8 cellular contexts compared by ENCODE assay signal in the genomic region with DNA sequence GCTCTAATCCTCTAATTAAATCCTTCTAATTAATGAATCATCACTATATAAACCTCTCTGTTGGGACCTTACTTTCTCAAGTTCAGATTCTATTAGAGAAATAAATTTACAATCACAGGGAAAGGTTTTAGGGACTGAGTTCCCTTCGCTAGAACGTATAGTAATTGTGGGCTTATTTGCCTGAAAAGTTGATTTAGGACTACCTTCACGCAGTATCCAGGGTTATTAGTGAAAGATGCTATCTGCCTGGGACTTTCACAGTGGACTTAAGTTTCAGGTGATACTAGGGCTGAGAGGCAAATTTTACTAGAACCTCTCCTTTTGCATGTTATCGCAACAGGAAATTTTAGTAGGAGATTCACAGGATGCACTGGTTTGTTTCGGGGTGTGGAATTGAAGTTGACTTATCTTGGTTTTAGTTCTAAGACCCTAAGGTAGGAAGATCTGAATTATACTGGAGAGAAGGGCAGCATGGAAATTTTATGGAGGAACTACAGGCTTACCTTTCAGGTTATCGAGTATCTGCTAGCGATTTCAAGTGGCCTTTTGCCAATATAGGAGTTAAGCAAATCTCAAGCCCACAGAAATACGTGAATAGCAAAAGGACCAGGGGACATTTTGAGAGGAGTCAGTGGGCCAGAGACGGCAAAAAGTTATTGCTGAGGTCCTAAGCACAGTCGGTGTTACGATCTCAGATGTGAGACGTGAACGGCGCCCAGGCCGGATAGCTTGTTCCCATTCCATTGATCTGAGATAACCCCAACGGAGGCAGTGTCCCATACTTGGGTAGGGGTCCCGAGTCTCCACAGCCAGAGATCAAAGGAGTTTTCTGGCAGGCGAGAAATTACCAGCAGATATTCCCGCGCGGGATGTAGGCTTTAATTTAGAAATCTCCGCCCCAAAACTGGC. TPM values are rescaled to one million over a fixed set of nuclear protein-coding genes. Genes with fewer than 3 reads are reported as not detected.
DNase-seq lines count a peak whose midpoint lies in the region; ATAC-seq and TF ChIP-seq lines count a peak whose summit lies in the region.

No MANE protein-coding gene starts in this region.

- H3K36me3 ChIP-seq in Panc1 (ENCODE audit: control insufficient read depth, insufficient read depth, low read length) = peaks cover 12% of the 10 kb centered on the region; the same call in 1 of the 2 replicates
- no peaks in the 10 kb centered on the region for H3K36me3 ChIP-seq in upper lobe of right lung

- peaks cover 7% of the 10 kb centered on the region for H3K23me2 ChIP-seq in H9 (ENCODE audit: insufficient read length, low read depth, low read length, poor library complexity, severe bottlenecking)

- peak overlapping the region; percentile 95 to 99 (median 96) for H3K27ac Mint-ChIP-seq in H9

- no peak overlapping the region for H3K56ac ChIP-seq in H9 (ENCODE audit: insufficient read length, low read depth, low read length)

- DNase-seq in DMS114 treated with DMSO at 0.1 percent for 48 hours (lab: John Stamatoyannopoulos, UW; ENCODE audit: unreplicated experiment) (peak; percentile 32), H9 (no peak), Panc1 (ENCODE audit: low read depth, low spot score) (peak; percentile 7), dorsolateral prefrontal cortex (no peak), midbrain (lab: John Stamatoyannopoulos, UW) (peak; percentile 68), upper lobe of right lung (no peak), foreskin melanocyte (no peak)

- H2BK120ac ChIP-seq in H9 (ENCODE audit: low read depth, low read length, poor library complexity, severe bottlenecking) = no peak overlapping the region

- peak overlapping the region; percentile 91 for H3K9ac ChIP-seq in H9 (ENCODE audit: extremely low read depth, insufficient read length, low read length)

- H2BK5ac ChIP-seq in H9 (ENCODE audit: insufficient read length, low read length) = peak overlapping the region; percentile 12

- peak overlapping the region; percentile 94 for H3K4me2 ChIP-seq in H9 (ENCODE audit: insufficient read depth, insufficient read length, low read length)

- H3K27me3 Mint-ChIP-seq in H9 (ENCODE audit: low read depth) = peaks cover 3% of the 10 kb centered on the region; the same call in 1 of the 2 replicates

- H3K27ac ChIP-seq in H9 (ENCODE audit: insufficient read length, low read depth, low read length) (no peak overlapping the region), Panc1 (ENCODE audit: low read length) (peak overlapping the region; percentile 98), dorsolateral prefrontal cortex (peak overlapping the region; percentile 46 to 98 (median 90)), upper lobe of right lung (peak overlapping the region; percentile 96)

- H3K79me2 ChIP-seq in H9 (ENCODE audit: insufficient read depth, low read length) = peaks cover 17% of the 10 kb centered on the region; the same call in 1 of the 2 replicates

- CTCF ChIA-PET in Panc1 (lab: Charles Lee) = interaction anchor here (1.2 kb wide), 1 partner anchor 92 kb away, joined by 5 read pairs; no protein-coding TSS in a partner anchor

- no peaks in the 10 kb centered on the region for H3K9me3 Mint-ChIP-seq in H9

- ATAC-seq in Panc1 = 0 out of 2 replicates have a peak, but pooled peaks have one; percentile 37
- ATAC-seq in upper lobe of right lung = no peak
- ATAC-seq in HG02759 (IDR thresholded peaks at IDR 0.05; ENCODE audit: unreplicated experiment) = no peak

- H3K9me3 ChIP-seq in H9 (ENCODE audit: control insufficient read depth, low read depth, low read length) (no peaks in the 10 kb centered on the region), Panc1 (ENCODE audit: control insufficient read depth, insufficient read depth, low read depth, low read length) (no peaks in the 10 kb centered on the region), upper lobe of right lung (no peaks in the 10 kb centered on the region)

- no peak overlapping the region for H2BK15ac ChIP-seq in H9 (ENCODE audit: low read depth, low read length)

- no peak overlapping the region for H2AK5ac ChIP-seq in H9 (ENCODE audit: insufficient read length, low read length)

- H3K14ac ChIP-seq in H9 (ENCODE audit: insufficient read depth, low read length) = peak overlapping the region; percentile 79

- peak overlapping the region; percentile 89 for H3K18ac ChIP-seq in H9 (ENCODE audit: insufficient read length, low read depth, low read length)

- H3K4me3 Mint-ChIP-seq in H9 = peak overlapping the region; percentile 92 to 99

- BruUV-seq in Panc1 (replicated peaks; lab: Mats Ljungman, UMichigan) = TSS peak; percentile 99

- H4K8ac ChIP-seq in H9 (replicated peaks; ENCODE audit: insufficient read length, low read depth, low read length) = no peak overlapping the region

- H3K23ac ChIP-seq in H9 (ENCODE audit: insufficient read length, low read depth, low read length) = no peak overlapping the region

- no peak overlapping the region for H2BK12ac ChIP-seq in H9 (ENCODE audit: insufficient read length, low read depth, low read length)

- no peak overlapping the region for H4K91ac ChIP-seq in H9 (ENCODE audit: insufficient read length, low read depth, low read length)

- WGBS in H9 (ENCODE audit: extremely low coverage, insufficient read length, low lambda C conversion rate) = no CpG with 5 or more reads among the region's 22 CpGs

- H3K27me3 ChIP-seq in H9 (ENCODE audit: insufficient read depth, low read length) (no peaks in the 10 kb centered on the region), Panc1 (ENCODE audit: control insufficient read depth, insufficient read depth, low read length) (no peaks in the 10 kb centered on the region), dorsolateral prefrontal cortex (no peaks in the 10 kb centered on the region), upper lobe of right lung (no peaks in the 10 kb centered on the region)

- POLR2A ChIA-PET in Panc1 (lab: Charles Lee) = interaction anchor here (0.5 kb wide), 1 partner anchor 500 kb away, joined by 3 read pairs; no protein-coding TSS in a partner anchor

- TF ChIP-seq CTCF in H9 (conservative IDR thresholded peaks at IDR 0.05) (no peak), Panc1 (IDR thresholded peaks at IDR 0.05) (no peak), dorsolateral prefrontal cortex (IDR thresholded peaks at IDR 0.05 in 54 of 56, conservative IDR thresholded peaks at IDR 0.05 in 2 of 56; ENCODE audit: low read depth in 1 of 56, partially characterized antibody in 56 of 56) (no peak), upper lobe of right lung (IDR thresholded peaks at IDR 0.05) (no peak)

- H3T11ph ChIP-seq in H9 (ENCODE audit: low read length) = no peak overlapping the region

- in situ Hi-C loops in Panc1 (cut with HindIII; ENCODE audit: low pct_unique_long_range_greater_than_20kb, low sequenced_read_pairs) = no loop called here

- H3K4me1 ChIP-seq in H9 (ENCODE audit: insufficient read depth, low read length) (no peaks in the 10 kb centered on the region; the same call in 1 of the 2 replicates), Panc1 (ENCODE audit: control insufficient read depth, insufficient read depth, low read length) (peaks cover 9% of the 10 kb centered on the region; the same call in 1 of the 2 replicates), upper lobe of right lung (peaks cover 39% of the 10 kb centered on the region)

- intact Hi-C loops in Panc1 (cut with micrococcal nuclease; ENCODE audit: unreplicated experiment) = loop anchor here (5.0 to 10.0 kb wide), 3 partner anchors 75 to 437 kb away; a partner anchor contains a TSS
- intact Hi-C loops in dorsolateral prefrontal cortex (cut with DNase I) = loop anchor here (2.0 to 5.0 kb wide), 5 partner anchors 80 to 437 kb away; a partner anchor contains a TSS
- intact Hi-C loops in upper lobe of right lung (cut with DNase I) = loop anchor here (5.0 to 10.0 kb wide), 2 partner anchors 85 to 227 kb away; no protein-coding TSS in a partner anchor

- H4K20me1 ChIP-seq in H9 (ENCODE audit: control insufficient read depth, insufficient read depth, insufficient read length) = no peaks in the 10 kb centered on the region

- no peak overlapping the region for H2AFZ ChIP-seq in H9 (ENCODE audit: low read length)

- H3K79me1 ChIP-seq in H9 (ENCODE audit: insufficient read depth, low read depth, low read length, poor library complexity, severe bottlenecking) = no peaks in the 10 kb centered on the region

- peaks cover 33 to 36% of the 10 kb centered on the region in 2 experiments for H3K4me1 Mint-ChIP-seq in H9

- H2BK20ac ChIP-seq in H9 (ENCODE audit: low read depth, low read length, poor library complexity, severe bottlenecking) = no peak overlapping the region

- H3K4ac ChIP-seq in H9 (ENCODE audit: low read depth, low read length) = no peak overlapping the region

- H3K36me3 Mint-ChIP-seq in H9 (ENCODE audit: insufficient read depth in 1 of 3, low read depth in 3 of 3) = no peaks in the 10 kb centered on the region

- H4K5ac ChIP-seq in H9 (ENCODE audit: insufficient read length, low read depth, low read length) = peak overlapping the region; percentile 56

- peak overlapping the region; percentile 65 to 94 for H3K4me3 ChIP-seq in Panc1 (ENCODE audit: low read depth in 2 of 2, low read length in 2 of 2)
- H3K4me3 ChIP-seq in dorsolateral prefrontal cortex = peak overlapping the region; percentile 70 to 99 (median 93)
- peak overlapping the region; percentile 93 for H3K4me3 ChIP-seq in upper lobe of right lung

RNA-seq across cellular contexts. Expression of a gene that starts 0.7 kb away (rescaled TPM):
- total RNA-seq in H9 (2021) = 9.8 and 9.9 TPM in 2 replicates
- 6.4 TPM for total RNA-seq in Panc1 (2021; ENCODE audit: unreplicated experiment)
- polyA plus RNA-seq in Panc1 (2012; ENCODE audit: insufficient read length) = 3.5 TPM
- 1 to 10 TPM; 3.6 to 7.2 (median 5.2) TPM for total RNA-seq in dorsolateral prefrontal cortex
- 6.9 TPM for total RNA-seq in upper lobe of right lung

RNA-seq across cellular contexts. Expression of a gene that starts 8.0 kb away (rescaled TPM):
- 0.24 and 0.48 TPM in 2 replicates for total RNA-seq in H9 (2021)
- not detected for total RNA-seq in Panc1 (2021; ENCODE audit: unreplicated experiment)
- polyA plus RNA-seq in Panc1 (2012; ENCODE audit: insufficient read length) = not detected
- 10 to 100 TPM in 119 of 120 experiments, 1 to 10 TPM in 1; 8.5 to 48.4 (median 29.2) TPM for total RNA-seq in dorsolateral prefrontal cortex
- total RNA-seq in upper lobe of right lung = not detected

RNA-seq across cellular contexts. Expression of a gene that starts 38.1 kb away (rescaled TPM):
- 3.6 and 4.1 TPM in 2 replicates for total RNA-seq in H9 (2021)
- 0.64 TPM for total RNA-seq in Panc1 (2021; ENCODE audit: unreplicated experiment)
- polyA plus RNA-seq in Panc1 (2012; ENCODE audit: insufficient read length) = 0.69 TPM
- total RNA-seq in dorsolateral prefrontal cortex = 10 to 100 TPM; 18.0 to 60.3 (median 44.1) TPM
- 13.3 TPM for total RNA-seq in upper lobe of right lung

RNA-seq across cellular contexts. Expression of a gene that starts 53.8 kb away (rescaled TPM):
- total RNA-seq in H9 (2021) (6.5 and 6.7 TPM in 2 replicates), Panc1 (2021; ENCODE audit: unreplicated experiment) (4.5 TPM), dorsolateral prefrontal cortex (10 to 100 TPM in 117 of 120 experiments, 1 to 10 TPM in 3; 9.4 to 21.7 (median 14.9) TPM), upper lobe of right lung (13.1 TPM)
- polyA plus RNA-seq in Panc1 (2012; ENCODE audit: insufficient read length) = 3.0 TPM

Comparison
In these comparisons a context has a peak if more than half of its experiments do, and no peak if none do; other contexts are left out.
1. DNase-seq: peak in DMS114 treated with DMSO at 0.1 percent for 48 hours (single experiment), Panc1 (single experiment) and midbrain (single experiment); none in H9 (single experiment), dorsolateral prefrontal cortex (0 of 10), upper lobe of right lung (single experiment) and foreskin melanocyte (single experiment).
2. Peak in every context shown above with its lines, with median percentiles within 50 percentile points of each other: H3K4me3 ChIP-seq.